ENCODE assay signal across 8 cellular contexts in genomic region chr5:151214614-151215545, GRCh38. TPM values are rescaled to one million over a fixed set of nuclear protein-coding genes. Genes with fewer than 3 reads are reported as not detected.
A peak's percentile ranks its signal among the peaks of the same experiment; 100 is the strongest.
DNase-seq lines count a peak whose midpoint lies in the region; ATAC-seq and TF ChIP-seq lines count a peak whose summit lies in the region.

No MANE protein-coding gene starts in this region.

- H3K36me3 Mint-ChIP-seq in T-helper 17 cell (ENCODE audit: low read depth) = peaks cover 7% of the 10 kb centered on the region

- H3K4me1 ChIP-seq in heart right ventricle = peaks cover 28 to 95% (median 80%) of the 10 kb centered on the region in 9 donors
- H3K4me1 ChIP-seq in thyroid gland = peaks cover 0 to 9% of the 10 kb centered on the region in 2 donors

- H3K27me3 ChIP-seq in heart right ventricle (no peaks in the 10 kb centered on the region), thyroid gland (no peaks in the 10 kb centered on the region)

- peak; percentile 71 for DNase-seq in activated CD8-positive, alpha-beta memory T cell treated with anti-CD3 and anti-CD28 coated beads for 24 hours
- no peak for DNase-seq in activated CD8-positive, alpha-beta memory T cell treated with anti-CD3 and anti-CD28 coated beads, Interleukin-2, amount 50 U/mL, for 4 hours
- DNase-seq in T-helper 17 cell (no peak), heart right ventricle (no peak), thyroid gland (no peak), UCSD-AML1 (lab: John Stamatoyannopoulos, UW; ENCODE audit: unreplicated experiment) (no peak), LoVo (ENCODE audit: low spot score) (no peak)

- TF ChIP-seq POLR2A in thyroid gland (IDR thresholded peaks at IDR 0.05) = no peak

- H3K27me3 Mint-ChIP-seq in T-helper 17 cell = no peaks in the 10 kb centered on the region

- H3K27ac ChIP-seq in heart right ventricle (peak overlapping the region; percentile 37 to 92 (median 86)), thyroid gland (peak overlapping the region; percentile 19 to 22 (median 20))

- ATAC-seq in HG03025 (IDR thresholded peaks at IDR 0.05; ENCODE audit: low FRiP score, unreplicated experiment) = peak; percentile 47
- peak; percentile 10 for ATAC-seq in T-helper 17 cell
- peak in 5 of 8 donors; percentile 1 to 28 (median 17) for ATAC-seq in heart right ventricle

- H3K4me3 Mint-ChIP-seq in T-helper 17 cell = peak overlapping the region; percentile 88

- peak overlapping the region in 1 of 10 donors; percentile 18 for H3K4me3 ChIP-seq in heart right ventricle
- no peak overlapping the region for H3K4me3 ChIP-seq in thyroid gland (replicated peaks in 1 of 3)

- peak overlapping the region; percentile 100 for H3K27ac Mint-ChIP-seq in T-helper 17 cell

- WGBS in heart right ventricle, 2 donors = 68 to 69% methylated on average over 10 of the region's 10 CpGs
- WGBS in thyroid gland, 2 donors = 86 to 87% methylated on average over 6 to 10 of the region's 10 CpGs

- H3K9me3 ChIP-seq in T-helper 17 cell (ENCODE audit: control insufficient read depth, low read length, poor library complexity, severe bottlenecking) (no peaks in the 10 kb centered on the region), heart right ventricle (no peaks in the 10 kb centered on the region), thyroid gland (no peaks in the 10 kb centered on the region)

- intact Hi-C loops in heart right ventricle (cut with DNase I) (no loop called here), thyroid gland (cut with DNase I) (no loop called here)

- TF ChIP-seq CTCF in heart right ventricle (IDR thresholded peaks at IDR 0.05) (no peak), thyroid gland (IDR thresholded peaks at IDR 0.05) (no peak)

- peaks cover 68% of the 10 kb centered on the region for H3K4me1 Mint-ChIP-seq in T-helper 17 cell

- H3K36me3 ChIP-seq in heart right ventricle (peaks cover 0 to 15% (median 0%) of the 10 kb centered on the region in 9 donors), thyroid gland (no peaks in the 10 kb centered on the region)

RNA-seq across cellular contexts. Expression of gene CCDC69, which starts 9.0 kb away (rescaled TPM):
- total RNA-seq in T-helper 17 cell (10 to 100 TPM; 74.7 to 82.5 TPM), heart right ventricle (100 to 1,000 TPM in 7 of 10 donors, 10 to 100 TPM in 3; 74.9 to 172 (median 104) TPM), thyroid gland (10 to 100 TPM; 13.5 to 51.6 (median 18.3) TPM)
- 100 to 1,000 TPM in 1 of 2 donors, 10 to 100 TPM in 1; 50.8 to 191 TPM for polyA plus RNA-seq in heart right ventricle

RNA-seq across cellular contexts. Expression of gene GM2A, which starts 38.1 kb away (rescaled TPM):
- 10 to 100 TPM in 1 of 2 donors, 1 to 10 TPM in 1; 6.0 to 13.4 TPM for total RNA-seq in T-helper 17 cell
- total RNA-seq in heart right ventricle = 10 to 100 TPM; 30.5 to 47.1 (median 36.5) TPM
- 10 to 100 TPM; 18.1 to 19.9 TPM for polyA plus RNA-seq in heart right ventricle
- 10 to 100 TPM; 15.4 to 23.8 (median 18.8) TPM for total RNA-seq in thyroid gland

RNA-seq across cellular contexts. Expression of gene ANXA6, which starts 57.3 kb away (rescaled TPM):
- total RNA-seq in T-helper 17 cell (100 to 1,000 TPM; 258 to 307 TPM), heart right ventricle (100 to 1,000 TPM; 182 to 275 (median 219) TPM), thyroid gland (100 to 1,000 TPM; 122 to 283 (median 180) TPM)
- polyA plus RNA-seq in heart right ventricle = 100 to 1,000 TPM; 137 to 162 TPM
